18 cellular contexts compared by ENCODE assay signal in genomic region chr3:13966302-13966701, GRCh38.
A peak's percentile ranks its signal among the peaks of the same experiment; 100 is the strongest.
DNase-seq lines count a peak whose midpoint lies in the region; ATAC-seq and TF ChIP-seq lines count a peak whose summit lies in the region.
"Had no signal": no experiment of that assay in that cellular context is flagged by ENCODE, and none has a peak within 500 bp of the region (broad histone marks: within the 10 kb centered on the region; RNA-seq: fewer than 3 reads in every experiment).

No MANE protein-coding gene starts in this region.

- in situ Hi-C loops in T47D (cut with HindIII; ENCODE audit: low pct_unique_long_range_greater_than_20kb, low sequenced_read_pairs): no loop called here

- 31% methylated on average over 3 of the region's 3 CpGs for WGBS in prostate gland

- no peaks in the 10 kb centered on the region for H3K36me3 Mint-ChIP-seq in MCF 10A (ENCODE audit: insufficient read depth, unreplicated experiment)
- H3K36me3 Mint-ChIP-seq: CD4-positive, CD25-positive, alpha-beta regulatory T cell had no signal

- no peak for TF ChIP-seq POLR2A in prostate gland (IDR thresholded peaks at IDR 0.05)

- H3K4me1 ChIP-seq in prostate gland (replicated peaks): no peaks in the 10 kb centered on the region
- H3K4me1 ChIP-seq: BLaER1, Caco-2, HAP-1 had no signal

- no peaks in the 10 kb centered on the region for H3K27me3 ChIP-seq in prostate gland (replicated peaks; ENCODE audit: insufficient read depth)
- H3K27me3 ChIP-seq: BLaER1 had no signal

- no peak overlapping the region for H3K4me3 ChIP-seq in prostate gland
- H3K4me3 ChIP-seq: BLaER1, HAP-1 had no signal

- intact Hi-C loops in MCF 10A (cut with micrococcal nuclease): no loop called here
- intact Hi-C loops in prostate gland (cut with DNase I): no loop called here

- no peak for ATAC-seq in GM21390 (IDR thresholded peaks at IDR 0.05; ENCODE audit: unreplicated experiment)
- ATAC-seq: CD8-positive, alpha-beta T cell had no signal

- no peak for TF ChIP-seq CTCF in MCF 10A (IDR thresholded peaks at IDR 0.05; ENCODE audit: unreplicated experiment)
- no peak for TF ChIP-seq CTCF in RWPE1 (conservative IDR thresholded peaks at IDR 0.05; ENCODE audit: low read depth)
- no peak for TF ChIP-seq CTCF in prostate gland (IDR thresholded peaks at IDR 0.05)

- BruUV-seq in MCF 10A (replicated peaks; lab: Mats Ljungman, UMichigan): no TSS peak

- no peaks in the 10 kb centered on the region for H3K4me1 Mint-ChIP-seq in MCF 10A (ENCODE audit: insufficient read depth, unreplicated experiment)
- H3K4me1 Mint-ChIP-seq: B cell; CD4-positive, CD25-positive, alpha-beta regulatory T cell had no signal

- no peaks in the 10 kb centered on the region for H3K9me3 Mint-ChIP-seq in MCF 10A (ENCODE audit: unreplicated experiment)

- no peaks in the 10 kb centered on the region for H3K36me3 ChIP-seq in prostate gland
- H3K36me3 ChIP-seq: BLaER1, HAP-1 had no signal

- DNase-seq in T47D (ENCODE audit: low read depth in 1 of 2, low spot score in 1 of 2): peak; percentile 31 to 73
- no peak for DNase-seq in MCF 10A (ENCODE audit: unreplicated experiment)
- peak; percentile 2 for DNase-seq in RWPE1 (ENCODE audit: low spot score)
- peak; percentile 72 for DNase-seq in prostate gland (ENCODE audit: low spot score)
- DNase-seq in NCI-H1417 treated with DMSO at 0.1 percent for 48 hours (lab: John Stamatoyannopoulos, UW): no peak
- DNase-seq: Caco-2; CD4-positive, CD25-positive, alpha-beta regulatory T cell; CD8-positive, alpha-beta T cell; DMS153; DND-41; GOT3; HFFc6 had no signal

- no peak overlapping the region for H3K4me3 Mint-ChIP-seq in MCF 10A (ENCODE audit: unreplicated experiment)
- H3K4me3 Mint-ChIP-seq: B cell; CD4-positive, CD25-positive, alpha-beta regulatory T cell; CD8-positive, alpha-beta T cell; HFFc6 had no signal

- peaks cover 16% of the 10 kb centered on the region for H3K27me3 Mint-ChIP-seq in MCF 10A (ENCODE audit: insufficient read depth, unreplicated experiment)

- H3K27ac ChIP-seq in RWPE1 (no peak overlapping the region), prostate gland (peak overlapping the region; percentile 21 to 31)
- H3K27ac ChIP-seq: 22Rv1, BLaER1, C4-2B had no signal

- no peaks in the 10 kb centered on the region for H3K9me3 ChIP-seq in prostate gland
- H3K9me3 ChIP-seq: Caco-2, HAP-1 had no signal

- CTCF ChIA-PET in MCF 10A (lab: Yijun Ruan, JAX) (no interaction called here), RWPE1 (lab: Yijun Ruan, JAX) (interaction anchor here (0.8 kb wide), 1 partner anchor 11 kb away, joined by 4 read pairs; no protein-coding TSS in a partner anchor)

- POLR2A ChIA-PET in MCF 10A (lab: Yijun Ruan, JAX) (interaction anchor here (0.7 kb wide), 1 partner anchor 1223 kb away, joined by 3 read pairs; no protein-coding TSS in a partner anchor), RWPE1 (lab: Yijun Ruan, JAX; ENCODE audit: low non-redundant PET) (no interaction called here)

- H3K27ac Mint-ChIP-seq in MCF 10A (ENCODE audit: low read depth, unreplicated experiment): no peak overlapping the region
- H3K27ac Mint-ChIP-seq: B cell; CD4-positive, CD25-positive, alpha-beta regulatory T cell; CD8-positive, alpha-beta T cell; HFFc6 had no signal

Comparison
In these comparisons a context has a peak if more than half of its experiments do, and no peak if none do; other contexts are left out.
1. DNase-seq: peak in T47D (2 of 2), RWPE1 (single experiment) and prostate gland (single experiment); none in MCF 10A (single experiment) and NCI-H1417 treated with DMSO at 0.1 percent for 48 hours (single experiment).